Comparison of ENCODE assay signal across 1 cellular context in the genomic region with DNA sequence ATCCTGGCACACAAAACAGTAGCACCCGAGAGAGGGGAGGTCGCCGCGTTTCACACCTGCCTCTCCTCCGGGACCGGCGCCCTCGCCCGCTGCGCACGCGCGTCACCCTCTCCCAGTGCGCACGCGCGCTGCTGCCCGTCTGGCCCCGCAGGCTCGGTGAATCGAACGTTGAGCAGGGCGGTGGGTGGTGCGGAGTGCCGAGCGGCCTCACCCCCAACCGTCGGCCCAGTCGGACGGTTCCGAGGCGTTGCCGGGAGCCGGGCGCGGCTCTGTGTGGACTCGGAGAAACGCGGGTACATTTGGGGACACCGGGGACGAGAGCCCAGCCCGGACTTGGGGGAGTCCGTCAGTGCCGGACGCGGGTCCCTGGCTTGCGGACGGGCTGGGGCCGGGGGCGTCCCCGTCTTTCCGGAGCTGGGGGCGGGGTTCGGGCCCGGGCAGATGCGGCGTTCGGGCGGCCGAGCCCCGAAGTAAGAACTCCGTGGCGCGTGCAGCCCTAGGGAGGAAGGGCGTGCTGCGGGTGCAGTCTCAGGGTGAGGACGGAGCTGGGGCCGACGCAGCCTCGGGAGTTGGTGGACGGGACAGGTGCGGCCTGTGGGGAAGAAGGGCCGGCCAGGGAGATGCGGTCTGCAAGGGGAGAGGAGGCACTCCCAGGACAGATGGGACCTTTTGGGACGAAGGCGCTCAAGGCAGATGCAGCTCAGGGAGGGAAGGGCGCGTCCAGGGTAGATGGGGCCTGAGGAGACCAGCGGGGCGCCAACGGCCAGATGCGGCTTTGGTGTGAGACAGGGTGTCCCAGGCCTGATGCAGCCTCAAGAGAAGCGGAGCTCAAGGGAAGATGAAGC.
TF ChIP-seq lines count a peak whose summit lies in the region.

A gene with protein sequence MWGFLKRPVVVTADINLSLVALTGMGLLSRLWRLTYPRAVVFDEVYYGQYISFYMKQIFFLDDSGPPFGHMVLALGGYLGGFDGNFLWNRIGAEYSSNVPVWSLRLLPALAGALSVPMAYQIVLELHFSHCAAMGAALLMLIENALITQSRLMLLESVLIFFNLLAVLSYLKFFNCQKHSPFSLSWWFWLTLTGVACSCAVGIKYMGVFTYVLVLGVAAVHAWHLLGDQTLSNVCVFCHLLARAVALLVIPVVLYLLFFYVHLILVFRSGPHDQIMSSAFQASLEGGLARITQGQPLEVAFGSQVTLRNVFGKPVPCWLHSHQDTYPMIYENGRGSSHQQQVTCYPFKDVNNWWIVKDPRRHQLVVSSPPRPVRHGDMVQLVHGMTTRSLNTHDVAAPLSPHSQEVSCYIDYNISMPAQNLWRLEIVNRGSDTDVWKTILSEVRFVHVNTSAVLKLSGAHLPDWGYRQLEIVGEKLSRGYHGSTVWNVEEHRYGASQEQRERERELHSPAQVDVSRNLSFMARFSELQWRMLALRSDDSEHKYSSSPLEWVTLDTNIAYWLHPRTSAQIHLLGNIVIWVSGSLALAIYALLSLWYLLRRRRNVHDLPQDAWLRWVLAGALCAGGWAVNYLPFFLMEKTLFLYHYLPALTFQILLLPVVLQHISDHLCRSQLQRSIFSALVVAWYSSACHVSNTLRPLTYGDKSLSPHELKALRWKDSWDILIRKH (plus strand): TSS at position 138 of the 845 bp plus-strand sequence. CDS start 1,301 bp downstream, outside the sequence.

TF ChIP-seq in K562, 482 proteins besides CTCF, POLR2A, EP300 and RAD21 (continued from another document and continues in another):
- TF ChIP-seq, protein P1, sequence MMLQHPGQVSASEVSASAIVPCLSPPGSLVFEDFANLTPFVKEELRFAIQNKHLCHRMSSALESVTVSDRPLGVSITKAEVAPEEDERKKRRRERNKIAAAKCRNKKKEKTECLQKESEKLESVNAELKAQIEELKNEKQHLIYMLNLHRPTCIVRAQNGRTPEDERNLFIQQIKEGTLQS (IDR thresholded peaks at IDR 0.05): no peak
- TF ChIP-seq, protein P1 (CRISPR knock-in tag; conservative IDR thresholded peaks at IDR 0.05): no peak
- no peak; a peak in 1 of 4 replicates for TF ChIP-seq SRF (CRISPR knock-in tag; IDR thresholded peaks at IDR 0.05)
- no peak for TF ChIP-seq MYBL2 (IDR thresholded peaks at IDR 0.05; ENCODE audit: low read depth)
- TF ChIP-seq MYBL2 (CRISPR knock-in tag; IDR thresholded peaks at IDR 0.05; ENCODE audit: borderline replicate concordance): no peak
- TF ChIP-seq SIRT6 (IDR thresholded peaks at IDR 0.05; ENCODE audit: low read depth, low read length): no peak
- TF ChIP-seq, protein P2, sequence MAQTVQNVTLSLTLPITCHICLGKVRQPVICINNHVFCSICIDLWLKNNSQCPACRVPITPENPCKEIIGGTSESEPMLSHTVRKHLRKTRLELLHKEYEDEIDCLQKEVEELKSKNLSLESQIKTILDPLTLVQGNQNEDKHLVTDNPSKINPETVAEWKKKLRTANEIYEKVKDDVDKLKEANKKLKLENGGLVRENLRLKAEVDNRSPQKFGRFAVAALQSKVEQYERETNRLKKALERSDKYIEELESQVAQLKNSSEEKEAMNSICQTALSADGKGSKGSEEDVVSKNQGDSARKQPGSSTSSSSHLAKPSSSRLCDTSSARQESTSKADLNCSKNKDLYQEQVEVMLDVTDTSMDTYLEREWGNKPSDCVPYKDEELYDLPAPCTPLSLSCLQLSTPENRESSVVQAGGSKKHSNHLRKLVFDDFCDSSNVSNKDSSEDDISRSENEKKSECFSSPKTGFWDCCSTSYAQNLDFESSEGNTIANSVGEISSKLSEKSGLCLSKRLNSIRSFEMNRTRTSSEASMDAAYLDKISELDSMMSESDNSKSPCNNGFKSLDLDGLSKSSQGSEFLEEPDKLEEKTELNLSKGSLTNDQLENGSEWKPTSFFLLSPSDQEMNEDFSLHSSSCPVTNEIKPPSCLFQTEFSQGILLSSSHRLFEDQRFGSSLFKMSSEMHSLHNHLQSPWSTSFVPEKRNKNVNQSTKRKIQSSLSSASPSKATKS (CRISPR knock-in tag; IDR thresholded peaks at IDR 0.05): no peak
- TF ChIP-seq CBX2 (IDR thresholded peaks at IDR 0.05; ENCODE audit: insufficient read depth, low read length, poor library complexity, severe bottlenecking): no peak
- TF ChIP-seq CREB1 (IDR thresholded peaks at IDR 0.05): no peak; the same call in 1 of the 2 replicates
- TF ChIP-seq CREB1 (CRISPR knock-in tag; IDR thresholded peaks at IDR 0.05): peak; percentile 74
- no peak for TF ChIP-seq ZNF695 (CRISPR knock-in tag; IDR thresholded peaks at IDR 0.05)
- TF ChIP-seq CHD1 (IDR thresholded peaks at IDR 0.05; ENCODE audit: low read length): no peak
- no peak for TF ChIP-seq ZNF589 (CRISPR knock-in tag; IDR thresholded peaks at IDR 0.05; ENCODE audit: low read depth)
- peak; percentile 73; the same call in 1 of the 2 replicates for TF ChIP-seq KLF13 (tag; IDR thresholded peaks at IDR 0.05; ENCODE audit: borderline replicate concordance, low read depth)
- TF ChIP-seq, protein P3, sequence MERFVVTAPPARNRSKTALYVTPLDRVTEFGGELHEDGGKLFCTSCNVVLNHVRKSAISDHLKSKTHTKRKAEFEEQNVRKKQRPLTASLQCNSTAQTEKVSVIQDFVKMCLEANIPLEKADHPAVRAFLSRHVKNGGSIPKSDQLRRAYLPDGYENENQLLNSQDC (CRISPR knock-in tag; IDR thresholded peaks at IDR 0.05): no peak
- no peak for TF ChIP-seq HDAC8 (tag; IDR thresholded peaks at IDR 0.05)
- TF ChIP-seq SIN3B (IDR thresholded peaks at IDR 0.05; ENCODE audit: low read depth): peak; percentile 70; the same call in 1 of the 2 replicates
- TF ChIP-seq TCF7L2 (IDR thresholded peaks at IDR 0.05; ENCODE audit: low read depth, low read length): no peak
- TF ChIP-seq, protein P4, sequence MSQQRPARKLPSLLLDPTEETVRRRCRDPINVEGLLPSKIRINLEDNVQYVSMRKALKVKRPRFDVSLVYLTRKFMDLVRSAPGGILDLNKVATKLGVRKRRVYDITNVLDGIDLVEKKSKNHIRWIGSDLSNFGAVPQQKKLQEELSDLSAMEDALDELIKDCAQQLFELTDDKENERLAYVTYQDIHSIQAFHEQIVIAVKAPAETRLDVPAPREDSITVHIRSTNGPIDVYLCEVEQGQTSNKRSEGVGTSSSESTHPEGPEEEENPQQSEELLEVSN (IDR thresholded peaks at IDR 0.05; ENCODE audit: borderline replicate concordance in 1 of 2, extremely low read depth in 1 of 2, insufficient read depth in 1 of 2, insufficient read length in 1 of 2, low read depth in 1 of 2, low read length in 1 of 2, poor library complexity in 1 of 2, severe bottlenecking in 1 of 2): peak; percentile 90 to 91
- TF ChIP-seq, protein P5, sequence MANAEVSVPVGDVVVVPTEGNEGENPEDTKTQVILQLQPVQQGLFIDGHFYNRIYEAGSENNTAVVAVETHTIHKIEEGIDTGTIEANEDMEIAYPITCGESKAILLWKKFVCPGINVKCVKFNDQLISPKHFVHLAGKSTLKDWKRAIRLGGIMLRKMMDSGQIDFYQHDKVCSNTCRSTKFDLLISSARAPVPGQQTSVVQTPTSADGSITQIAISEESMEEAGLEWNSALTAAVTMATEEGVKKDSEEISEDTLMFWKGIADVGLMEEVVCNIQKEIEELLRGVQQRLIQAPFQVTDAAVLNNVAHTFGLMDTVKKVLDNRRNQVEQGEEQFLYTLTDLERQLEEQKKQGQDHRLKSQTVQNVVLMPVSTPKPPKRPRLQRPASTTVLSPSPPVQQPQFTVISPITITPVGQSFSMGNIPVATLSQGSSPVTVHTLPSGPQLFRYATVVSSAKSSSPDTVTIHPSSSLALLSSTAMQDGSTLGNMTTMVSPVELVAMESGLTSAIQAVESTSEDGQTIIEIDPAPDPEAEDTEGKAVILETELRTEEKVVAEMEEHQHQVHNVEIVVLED (CRISPR knock-in tag; IDR thresholded peaks at IDR 0.05): peak; percentile 61
- no peak for TF ChIP-seq ZNF644 (tag; IDR thresholded peaks at IDR 0.05; ENCODE audit: low read depth)
- TF ChIP-seq, protein P6, sequence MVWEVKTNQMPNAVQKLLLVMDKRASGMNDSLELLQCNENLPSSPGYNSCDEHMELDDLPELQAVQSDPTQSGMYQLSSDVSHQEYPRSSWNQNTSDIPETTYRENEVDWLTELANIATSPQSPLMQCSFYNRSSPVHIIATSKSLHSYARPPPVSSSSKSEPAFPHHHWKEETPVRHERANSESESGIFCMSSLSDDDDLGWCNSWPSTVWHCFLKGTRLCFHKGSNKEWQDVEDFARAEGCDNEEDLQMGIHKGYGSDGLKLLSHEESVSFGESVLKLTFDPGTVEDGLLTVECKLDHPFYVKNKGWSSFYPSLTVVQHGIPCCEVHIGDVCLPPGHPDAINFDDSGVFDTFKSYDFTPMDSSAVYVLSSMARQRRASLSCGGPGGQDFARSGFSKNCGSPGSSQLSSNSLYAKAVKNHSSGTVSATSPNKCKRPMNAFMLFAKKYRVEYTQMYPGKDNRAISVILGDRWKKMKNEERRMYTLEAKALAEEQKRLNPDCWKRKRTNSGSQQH (CRISPR knock-in tag; IDR thresholded peaks at IDR 0.05): no peak
- TF ChIP-seq FOXJ2 (tag; IDR thresholded peaks at IDR 0.05): no peak
- TF ChIP-seq ELF1 (tag; IDR thresholded peaks at IDR 0.05): no peak
- no peak for TF ChIP-seq XRCC3 (IDR thresholded peaks at IDR 0.05)
- TF ChIP-seq, protein P7, sequence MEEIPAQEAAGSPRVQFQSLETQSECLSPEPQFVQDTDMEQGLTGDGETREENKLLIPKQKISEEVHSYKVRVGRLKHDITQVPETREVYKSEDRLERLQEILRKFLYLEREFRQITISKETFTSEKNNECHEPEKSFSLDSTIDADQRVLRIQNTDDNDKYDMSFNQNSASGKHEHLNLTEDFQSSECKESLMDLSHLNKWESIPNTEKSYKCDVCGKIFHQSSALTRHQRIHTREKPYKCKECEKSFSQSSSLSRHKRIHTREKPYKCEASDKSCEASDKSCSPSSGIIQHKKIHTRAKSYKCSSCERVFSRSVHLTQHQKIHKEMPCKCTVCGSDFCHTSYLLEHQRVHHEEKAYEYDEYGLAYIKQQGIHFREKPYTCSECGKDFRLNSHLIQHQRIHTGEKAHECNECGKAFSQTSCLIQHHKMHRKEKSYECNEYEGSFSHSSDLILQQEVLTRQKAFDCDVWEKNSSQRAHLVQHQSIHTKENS (CRISPR knock-in tag; IDR thresholded peaks at IDR 0.05): no peak
- no peak for TF ChIP-seq EHMT2 (IDR thresholded peaks at IDR 0.05)
- TF ChIP-seq, protein P8, sequence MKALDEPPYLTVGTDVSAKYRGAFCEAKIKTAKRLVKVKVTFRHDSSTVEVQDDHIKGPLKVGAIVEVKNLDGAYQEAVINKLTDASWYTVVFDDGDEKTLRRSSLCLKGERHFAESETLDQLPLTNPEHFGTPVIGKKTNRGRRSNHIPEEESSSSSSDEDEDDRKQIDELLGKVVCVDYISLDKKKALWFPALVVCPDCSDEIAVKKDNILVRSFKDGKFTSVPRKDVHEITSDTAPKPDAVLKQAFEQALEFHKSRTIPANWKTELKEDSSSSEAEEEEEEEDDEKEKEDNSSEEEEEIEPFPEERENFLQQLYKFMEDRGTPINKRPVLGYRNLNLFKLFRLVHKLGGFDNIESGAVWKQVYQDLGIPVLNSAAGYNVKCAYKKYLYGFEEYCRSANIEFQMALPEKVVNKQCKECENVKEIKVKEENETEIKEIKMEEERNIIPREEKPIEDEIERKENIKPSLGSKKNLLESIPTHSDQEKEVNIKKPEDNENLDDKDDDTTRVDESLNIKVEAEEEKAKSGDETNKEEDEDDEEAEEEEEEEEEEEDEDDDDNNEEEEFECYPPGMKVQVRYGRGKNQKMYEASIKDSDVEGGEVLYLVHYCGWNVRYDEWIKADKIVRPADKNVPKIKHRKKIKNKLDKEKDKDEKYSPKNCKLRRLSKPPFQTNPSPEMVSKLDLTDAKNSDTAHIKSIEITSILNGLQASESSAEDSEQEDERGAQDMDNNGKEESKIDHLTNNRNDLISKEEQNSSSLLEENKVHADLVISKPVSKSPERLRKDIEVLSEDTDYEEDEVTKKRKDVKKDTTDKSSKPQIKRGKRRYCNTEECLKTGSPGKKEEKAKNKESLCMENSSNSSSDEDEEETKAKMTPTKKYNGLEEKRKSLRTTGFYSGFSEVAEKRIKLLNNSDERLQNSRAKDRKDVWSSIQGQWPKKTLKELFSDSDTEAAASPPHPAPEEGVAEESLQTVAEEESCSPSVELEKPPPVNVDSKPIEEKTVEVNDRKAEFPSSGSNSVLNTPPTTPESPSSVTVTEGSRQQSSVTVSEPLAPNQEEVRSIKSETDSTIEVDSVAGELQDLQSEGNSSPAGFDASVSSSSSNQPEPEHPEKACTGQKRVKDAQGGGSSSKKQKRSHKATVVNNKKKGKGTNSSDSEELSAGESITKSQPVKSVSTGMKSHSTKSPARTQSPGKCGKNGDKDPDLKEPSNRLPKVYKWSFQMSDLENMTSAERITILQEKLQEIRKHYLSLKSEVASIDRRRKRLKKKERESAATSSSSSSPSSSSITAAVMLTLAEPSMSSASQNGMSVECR (CRISPR knock-in tag; IDR thresholded peaks at IDR 0.05): peak; percentile 80
- TF ChIP-seq, protein P9, sequence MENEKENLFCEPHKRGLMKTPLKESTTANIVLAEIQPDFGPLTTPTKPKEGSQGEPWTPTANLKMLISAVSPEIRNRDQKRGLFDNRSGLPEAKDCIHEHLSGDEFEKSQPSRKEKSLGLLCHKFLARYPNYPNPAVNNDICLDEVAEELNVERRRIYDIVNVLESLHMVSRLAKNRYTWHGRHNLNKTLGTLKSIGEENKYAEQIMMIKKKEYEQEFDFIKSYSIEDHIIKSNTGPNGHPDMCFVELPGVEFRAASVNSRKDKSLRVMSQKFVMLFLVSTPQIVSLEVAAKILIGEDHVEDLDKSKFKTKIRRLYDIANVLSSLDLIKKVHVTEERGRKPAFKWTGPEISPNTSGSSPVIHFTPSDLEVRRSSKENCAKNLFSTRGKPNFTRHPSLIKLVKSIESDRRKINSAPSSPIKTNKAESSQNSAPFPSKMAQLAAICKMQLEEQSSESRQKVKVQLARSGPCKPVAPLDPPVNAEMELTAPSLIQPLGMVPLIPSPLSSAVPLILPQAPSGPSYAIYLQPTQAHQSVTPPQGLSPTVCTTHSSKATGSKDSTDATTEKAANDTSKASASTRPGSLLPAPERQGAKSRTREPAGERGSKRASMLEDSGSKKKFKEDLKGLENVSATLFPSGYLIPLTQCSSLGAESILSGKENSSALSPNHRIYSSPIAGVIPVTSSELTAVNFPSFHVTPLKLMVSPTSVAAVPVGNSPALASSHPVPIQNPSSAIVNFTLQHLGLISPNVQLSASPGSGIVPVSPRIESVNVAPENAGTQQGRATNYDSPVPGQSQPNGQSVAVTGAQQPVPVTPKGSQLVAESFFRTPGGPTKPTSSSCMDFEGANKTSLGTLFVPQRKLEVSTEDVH (IDR thresholded peaks at IDR 0.05; ENCODE audit: low read depth, partially characterized antibody): no peak
- TF ChIP-seq ZNF584 (CRISPR knock-in tag; IDR thresholded peaks at IDR 0.05; ENCODE audit: low read depth): no peak
- no peak for TF ChIP-seq ESRRB (CRISPR knock-in tag; IDR thresholded peaks at IDR 0.05; ENCODE audit: borderline replicate concordance)
- TF ChIP-seq OTX1 (CRISPR knock-in tag; IDR thresholded peaks at IDR 0.05): no peak
- TF ChIP-seq, protein P10, sequence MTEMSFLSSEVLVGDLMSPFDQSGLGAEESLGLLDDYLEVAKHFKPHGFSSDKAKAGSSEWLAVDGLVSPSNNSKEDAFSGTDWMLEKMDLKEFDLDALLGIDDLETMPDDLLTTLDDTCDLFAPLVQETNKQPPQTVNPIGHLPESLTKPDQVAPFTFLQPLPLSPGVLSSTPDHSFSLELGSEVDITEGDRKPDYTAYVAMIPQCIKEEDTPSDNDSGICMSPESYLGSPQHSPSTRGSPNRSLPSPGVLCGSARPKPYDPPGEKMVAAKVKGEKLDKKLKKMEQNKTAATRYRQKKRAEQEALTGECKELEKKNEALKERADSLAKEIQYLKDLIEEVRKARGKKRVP (CRISPR knock-in tag; IDR thresholded peaks at IDR 0.05): no peak
- TF ChIP-seq ZNF586 (CRISPR knock-in tag; conservative IDR thresholded peaks at IDR 0.05): no peak
